ENCODE assay signal across 16 cellular contexts in the genomic region with DNA sequence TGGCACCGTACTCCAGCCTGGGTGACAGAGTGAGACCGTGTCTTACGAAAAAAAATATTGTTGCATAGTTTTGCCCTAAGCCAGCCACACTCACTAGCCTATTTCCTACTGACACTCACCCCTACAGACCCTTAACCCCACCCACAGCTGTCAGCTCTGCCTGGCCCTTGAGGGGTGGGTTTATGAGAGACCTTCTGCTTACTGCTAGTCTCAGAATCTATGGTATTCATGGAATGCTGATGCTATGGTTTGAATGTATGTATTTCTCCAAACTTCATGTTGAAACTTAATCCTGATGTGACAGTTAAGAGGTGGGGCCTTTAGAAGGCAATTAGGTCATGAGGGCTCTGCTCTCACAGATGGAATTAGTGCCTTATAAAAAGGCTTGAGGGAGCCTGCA.
DNase-seq lines count a peak whose midpoint lies in the region; FAIRE-seq and TF ChIP-seq lines count a peak whose summit lies in the region.
"Had no signal": no experiment of that assay in that cellular context is flagged by ENCODE, and none has a peak within 500 bp of the region (broad histone marks: within the 10 kb centered on the region; RNA-seq: fewer than 3 reads in every experiment).

No MANE protein-coding gene starts in this region.

- H3K27ac ChIP-seq in trophoblast cell (ENCODE audit: low read depth, low read length), result peak overlapping the region; percentile 23
- H3K27ac ChIP-seq: BLaER1 treated with 17β-estradiol and CSF1 and Interleukin-3, amounts not matched to agents 10 nM and 100 nM had no signal

- H3K4me3 ChIP-seq in fibroblast of villous mesenchyme (ENCODE audit: low read depth, low read length) (no peak overlapping the region), trophoblast cell (ENCODE audit: low read depth, low read length) (no peak overlapping the region)
- H3K4me3 ChIP-seq: BLaER1 treated with 17β-estradiol and CSF1 and Interleukin-3, amounts not matched to agents 10 nM and 100 nM; GM12878; HAP-1 had no signal

- no peak for TF ChIP-seq CTCF in fibroblast of villous mesenchyme (IDR thresholded peaks at IDR 0.05; ENCODE audit: insufficient read depth, low read depth, low read length)

- no peak overlapping the region for H4K8ac ChIP-seq in trophoblast cell (ENCODE audit: low read depth, low read length)

- H3K27me3 ChIP-seq in trophoblast cell (ENCODE audit: insufficient read depth, low read length), result no peaks in the 10 kb centered on the region
- H3K27me3 ChIP-seq: BLaER1 treated with 17β-estradiol and CSF1 and Interleukin-3, amounts not matched to agents 10 nM and 100 nM had no signal

- no peak overlapping the region for H2AK5ac ChIP-seq in trophoblast cell (ENCODE audit: low read length)

- no peak overlapping the region for H3K14ac ChIP-seq in trophoblast cell (ENCODE audit: low read length)

- H3K9me3 ChIP-seq in trophoblast cell (ENCODE audit: insufficient read depth, low read depth, low read length), result no peaks in the 10 kb centered on the region
- H3K9me3 ChIP-seq: HAP-1 had no signal

- WGBS in trophoblast cell (ENCODE audit: extremely low coverage, insufficient coverage, insufficient read length), result no CpG with 5 or more reads among the region's 3 CpGs

- no peak overlapping the region for H3K18ac ChIP-seq in trophoblast cell (ENCODE audit: low read length)

- peak; percentile 15 for DNase-seq in EH (ENCODE audit: low read depth)
- DNase-seq in HTR-8/SVneo (ENCODE audit: insufficient read length, low spot score), result no peak
- DNase-seq in fibroblast of villous mesenchyme (ENCODE audit: low read depth), result peak; percentile 45
- DNase-seq in trophoblast cell, result no peak
- no peak for DNase-seq in activated T-cell treated with anti-CD3 and anti-CD28 coated beads, Interleukin-2, amount 50 U/mL, for 1 hour
- no peak for DNase-seq in cerebellar nuclear complex (lab: John Stamatoyannopoulos, UW)
- no peak for DNase-seq in GOT3 (lab: John Stamatoyannopoulos, UW)
- DNase-seq: ACHN; CD4-positive, alpha-beta T cell; DND-41 had no signal

- H3K4ac ChIP-seq in trophoblast cell (ENCODE audit: low read depth, low read length), result no peak overlapping the region

- peak overlapping the region; percentile 91 for H2BK12ac ChIP-seq in trophoblast cell (ENCODE audit: low read length)

- H3K79me2 ChIP-seq in trophoblast cell (ENCODE audit: control insufficient read depth, insufficient read depth, low read length, poor library complexity), result no peaks in the 10 kb centered on the region

- no peak overlapping the region for H3K9ac ChIP-seq in trophoblast cell (ENCODE audit: low read length)
- H3K9ac ChIP-seq: BLaER1 treated with 17β-estradiol and CSF1 and Interleukin-3, amounts not matched to agents 10 nM and 100 nM had no signal

- no peak overlapping the region for H2BK5ac ChIP-seq in trophoblast cell (ENCODE audit: low read depth, low read length, poor library complexity)

- H3K36me3 ChIP-seq in trophoblast cell (ENCODE audit: control insufficient read depth in 1 of 2, insufficient read depth in 2 of 2, low read length in 2 of 2), result no peaks in the 10 kb centered on the region
- H3K36me3 ChIP-seq: BLaER1 treated with 17β-estradiol and CSF1 and Interleukin-3, amounts not matched to agents 10 nM and 100 nM; HAP-1 had no signal

- H2AFZ ChIP-seq in trophoblast cell (ENCODE audit: insufficient read depth, low read length, poor library complexity), result peak overlapping the region; percentile 57

- no peak overlapping the region for H4K12ac ChIP-seq in trophoblast cell (ENCODE audit: low read depth, low read length)

- peak overlapping the region; percentile 74 for H4K91ac ChIP-seq in trophoblast cell (ENCODE audit: low read depth, low read length)

- H2BK120ac ChIP-seq in trophoblast cell (ENCODE audit: insufficient read depth, low read length, poor library complexity), result peak overlapping the region; percentile 1

- peaks cover 10 to 17% of the 10 kb centered on the region in 2 experiments for H3K4me1 ChIP-seq in trophoblast cell (ENCODE audit: control insufficient read depth in 1 of 2, insufficient read depth in 2 of 2, low read length in 2 of 2)
- H3K4me1 ChIP-seq: BLaER1 treated with 17β-estradiol and CSF1 and Interleukin-3, amounts not matched to agents 10 nM and 100 nM had no signal

- peaks cover 10% of the 10 kb centered on the region for H3K79me1 ChIP-seq in trophoblast cell (ENCODE audit: low read length)

- FAIRE-seq in HTR-8/SVneo (lab: Jason Lieb, UNC), result peak; percentile 63
- FAIRE-seq: GM12878, GM18507, H1, HepG2 had no signal

- no peak overlapping the region for H3K4me2 ChIP-seq in trophoblast cell (ENCODE audit: low read length)
- H3K4me2 ChIP-seq: BLaER1 treated with 17β-estradiol and CSF1 and Interleukin-3, amounts not matched to agents 10 nM and 100 nM had no signal

- H3K23ac ChIP-seq in trophoblast cell (ENCODE audit: low read length), result no peak overlapping the region

Comparison
In these comparisons a context has a peak if more than half of its experiments do, and no peak if none do; other contexts are left out.
1. DNase-seq: peak in EH (single experiment) and fibroblast of villous mesenchyme (single experiment); none in HTR-8/SVneo (single experiment), trophoblast cell (0 of 2), activated T-cell treated with anti-CD3 and anti-CD28 coated beads, Interleukin-2, amount 50 U/mL, for 1 hour (single experiment), cerebellar nuclear complex (0 of 2) and GOT3 (single experiment).